34 cellular contexts compared by ENCODE assay signal in genomic region chr12:60402996-60403395, GRCh38.
"Had no signal": no experiment of that assay in that cellular context is flagged by ENCODE, and none has a peak within 500 bp of the region (broad histone marks: within the 10 kb centered on the region; RNA-seq: fewer than 3 reads in every experiment).

No MANE protein-coding gene starts in this region.

- ATAC-seq: activated CD8-positive, alpha-beta T cell treated with anti-CD3 and anti-CD28 coated beads for 36 hours; activated naive CD4-positive, alpha-beta T cell treated with anti-CD3 and anti-CD28 coated beads, Interleukin-2, amount 50 U/mL, for 72 hours; activated T-cell treated with anti-CD3 and anti-CD28 coated beads, Interleukin-2, amount 50 U/mL, for 4 hours; activated T-cell treated with anti-CD3 and anti-CD28 coated beads, Interleukin-2, amount 50 U/mL, for 72 hours; activated T-helper 17 cell treated with anti-CD3 and anti-CD28 coated beads, Interleukin-2, amount 50 U/mL, for 72 hours; body of pancreas had no signal

- FAIRE-seq: astrocyte, colon, TTC549 had no signal

- H3K27me3 ChIP-seq: adrenal gland, body of pancreas, brain microvascular endothelial cell, breast epithelium had no signal

- H3K9me3 ChIP-seq: adrenal gland, body of pancreas, breast epithelium had no signal

- DNase-seq: activated B cell treated with CpG ODN at 0.5 μM for 24 hours; activated CD4-positive, alpha-beta memory T cell treated with anti-CD3 and anti-CD28 coated beads for 36 hours; activated CD4-positive, alpha-beta T cell treated with anti-CD3 and anti-CD28 coated beads for 4 hours; activated CD4-positive, alpha-beta T cell treated with anti-CD3 and anti-CD28 coated beads, Interleukin-2, amount 10 ng/mL, durations not matched to agents 24 days and 14 days; activated CD4-positive, alpha-beta T cell treated with anti-CD3 and anti-CD28 coated beads, Interleukin-2, amount 50 U/mL, for 1 hour; activated CD4-positive, alpha-beta T cell treated with anti-CD3 and anti-CD28 coated beads, Interleukin-2, amount 50 U/mL, for 4 hours; activated CD4-positive, CD25-positive, alpha-beta regulatory T cell treated with anti-CD3 and anti-CD28 coated beads, Interleukin-2, amount 50 U/mL, for 72 hours; activated CD8-positive, alpha-beta memory T cell treated with anti-CD3 and anti-CD28 coated beads, Interleukin-2, amount 50 U/mL, for 4 hours; activated CD8-positive, alpha-beta T cell treated with anti-CD3 and anti-CD28 coated beads for 36 hours; activated effector memory CD4-positive, alpha-beta T cell treated with anti-CD3 and anti-CD28 coated beads, Interleukin-2, amount 50 U/mL, for 16 hours; activated gamma-delta T cell treated with Interleukin-2 at 50 U/mL for 16 hours; activated naive CD4-positive, alpha-beta T cell; activated naive CD4-positive, alpha-beta T cell treated with anti-CD3 and anti-CD28 coated beads for 36 hours; activated naive CD4-positive, alpha-beta T cell treated with anti-CD3 and anti-CD28 coated beads, Interleukin-2, amount 50 U/mL, for 16 hours; activated naive CD8-positive, alpha-beta T cell treated with anti-CD3 and anti-CD28 coated beads for 36 hours; activated T-cell treated with anti-CD3 and anti-CD28 coated beads for 4 hours; activated T-cell treated with anti-CD3 and anti-CD28 coated beads, Interleukin-2, amount 50 U/mL, for 1 hour; activated T-cell treated with anti-CD3 and anti-CD28 coated beads, Interleukin-2, amount 50 U/mL, for 4 hours; activated T-cell treated with anti-CD3 and anti-CD28 coated beads, Interleukin-2, amount 50 U/mL, for 72 hours; adrenal gland; amniotic stem cell; aorta; body of pancreas; brain microvascular endothelial cell; central memory CD4-positive, alpha-beta T cell; T-helper 2 cell; T-helper 9 cell had no signal

- H3K36me3 ChIP-seq: adrenal gland, brain microvascular endothelial cell, breast epithelium had no signal

- H3K27ac ChIP-seq: adrenal gland, body of pancreas, brain microvascular endothelial cell, breast epithelium, VCaP had no signal

- H3K4me1 ChIP-seq: adrenal gland, body of pancreas, breast epithelium had no signal

- H3K4me3 ChIP-seq: adrenal gland, body of pancreas, breast epithelium had no signal
